Comparison of ENCODE assay signal across 17 cellular contexts in the genomic region with DNA sequence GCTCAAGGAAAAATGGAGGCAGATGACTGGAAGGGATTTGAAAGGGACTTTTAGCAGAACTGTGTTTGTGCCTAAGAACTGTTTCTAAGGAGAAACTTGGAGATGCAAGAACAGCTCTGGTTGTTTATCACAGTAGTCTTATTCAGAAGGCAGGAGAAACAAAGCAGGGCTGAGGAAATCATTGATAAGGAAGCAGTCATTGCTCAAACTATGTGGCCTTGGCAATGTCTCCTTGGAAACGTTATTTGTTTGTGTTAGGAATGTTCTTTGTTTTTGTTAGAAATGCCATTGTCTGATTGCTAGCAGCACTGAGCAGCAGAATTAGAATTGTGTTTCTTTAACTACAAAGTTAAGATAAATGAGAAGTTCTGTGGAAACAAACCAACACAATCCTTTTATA.
A peak's percentile ranks its signal among the peaks of the same experiment; 100 is the strongest.
DNase-seq lines count a peak whose midpoint lies in the region; ATAC-seq, FAIRE-seq and TF ChIP-seq lines count a peak whose summit lies in the region.
"Had no signal": no experiment of that assay in that cellular context is flagged by ENCODE, and none has a peak within 500 bp of the region (broad histone marks: within the 10 kb centered on the region; RNA-seq: fewer than 3 reads in every experiment).

No MANE protein-coding gene starts in this region.

- H3K27ac ChIP-seq in cardiac muscle cell (peak overlapping the region; percentile 71), right atrium auricular region (no peak overlapping the region), left lung (peak overlapping the region in 1 of 2 donors; percentile 11)
- H3K27ac ChIP-seq: VCaP had no signal

- no peaks in the 10 kb centered on the region for H3K27me3 Mint-ChIP-seq in type B pancreatic cell
- H3K27me3 Mint-ChIP-seq in glutamatergic neuron (ENCODE audit: unreplicated experiment): no peaks in the 10 kb centered on the region
- H3K27me3 Mint-ChIP-seq: stimulated activated memory B cell treated with anti-CD40 and anti-IgM and Interleukin-4, amounts not matched to agents 10 μg/mL and 1 μg/mL and 100 μg/mL, for 72 hours had no signal

- no peak for TF ChIP-seq POLR2A in GM12891 (IDR thresholded peaks at IDR 0.05; ENCODE audit: low read depth, low read length)

- TF ChIP-seq CTCF in cardiac muscle cell (IDR thresholded peaks at IDR 0.05; ENCODE audit: low read depth, low read length): no peak
- no peak for TF ChIP-seq CTCF in right atrium auricular region (IDR thresholded peaks at IDR 0.05)
- TF ChIP-seq CTCF in epithelial cell of proximal tubule (conservative IDR thresholded peaks at IDR 0.05; ENCODE audit: low read depth, low read length): no peak
- no peak for TF ChIP-seq CTCF in left lung (IDR thresholded peaks at IDR 0.05)
- TF ChIP-seq CTCF in type B pancreatic cell (conservative IDR thresholded peaks at IDR 0.05): no peak
- TF ChIP-seq CTCF in glutamatergic neuron (IDR thresholded peaks at IDR 0.05; ENCODE audit: partially characterized antibody, unreplicated experiment): no peak

- ATAC-seq in left lung: peak; percentile 23
- ATAC-seq: CD8-positive, alpha-beta T cell; GM12878; stimulated activated memory B cell treated with anti-CD40 and anti-IgM and Interleukin-4, amounts not matched to agents 10 μg/mL and 1 μg/mL and 100 μg/mL, for 72 hours had no signal

- H3K4me3 ChIP-seq in cardiac muscle cell: no peak overlapping the region
- H3K4me3 ChIP-seq in right atrium auricular region: no peak overlapping the region
- no peak overlapping the region for H3K4me3 ChIP-seq in epithelial cell of proximal tubule (ENCODE audit: low read depth, low read length)
- H3K4me3 ChIP-seq in left lung: no peak overlapping the region
- H3K4me3 ChIP-seq: GM12878 had no signal

- intact Hi-C loops in left lung (cut with DNase I): no loop called here

- H3K4me3 Mint-ChIP-seq in type B pancreatic cell: no peak overlapping the region
- H3K4me3 Mint-ChIP-seq in glutamatergic neuron (ENCODE audit: unreplicated experiment): no peak overlapping the region
- H3K4me3 Mint-ChIP-seq: CD8-positive, alpha-beta T cell; stimulated activated memory B cell treated with anti-CD40 and anti-IgM and Interleukin-4, amounts not matched to agents 10 μg/mL and 1 μg/mL and 100 μg/mL, for 72 hours had no signal

- no peaks in the 10 kb centered on the region for H3K9me3 ChIP-seq in cardiac muscle cell (ENCODE audit: low read depth)
- no peaks in the 10 kb centered on the region for H3K9me3 ChIP-seq in right atrium auricular region
- H3K9me3 ChIP-seq in left lung: no peaks in the 10 kb centered on the region

- no peak for FAIRE-seq in GM12891 (lab: Jason Lieb, UNC)
- FAIRE-seq: GM12878, H54 had no signal

- H3K9me3 Mint-ChIP-seq in type B pancreatic cell: no peaks in the 10 kb centered on the region
- H3K9me3 Mint-ChIP-seq in glutamatergic neuron (ENCODE audit: unreplicated experiment): peaks cover 2% of the 10 kb centered on the region
- H3K9me3 Mint-ChIP-seq: stimulated activated memory B cell treated with anti-CD40 and anti-IgM and Interleukin-4, amounts not matched to agents 10 μg/mL and 1 μg/mL and 100 μg/mL, for 72 hours had no signal

- H3K36me3 Mint-ChIP-seq in type B pancreatic cell (no peaks in the 10 kb centered on the region), glutamatergic neuron (ENCODE audit: unreplicated experiment) (no peaks in the 10 kb centered on the region)
- H3K36me3 Mint-ChIP-seq: CD8-positive, alpha-beta T cell; stimulated activated memory B cell treated with anti-CD40 and anti-IgM and Interleukin-4, amounts not matched to agents 10 μg/mL and 1 μg/mL and 100 μg/mL, for 72 hours had no signal

- DNase-seq in cardiac muscle cell (ENCODE audit: low read depth in 1 of 2, low spot score in 1 of 2): peak; percentile 12 to 27
- no peak for DNase-seq in right atrium auricular region (ENCODE audit: low spot score)
- DNase-seq in epithelial cell of proximal tubule (ENCODE audit: low read depth): peak; percentile 60
- DNase-seq in left lung: no peak
- DNase-seq in type B pancreatic cell (ENCODE audit: extremely low spot score, unreplicated experiment): no peak
- no peak for DNase-seq in glutamatergic neuron
- DNase-seq in NOMO-1 treated with dmso at 0.1 percent for 144 hours (lab: John Stamatoyannopoulos, UW; ENCODE audit: unreplicated experiment): no peak
- DNase-seq in GM12891 (ENCODE audit: insufficient read length, low spot score): no peak
- DNase-seq: activated CD8-positive, alpha-beta memory T cell treated with anti-CD3 and anti-CD28 coated beads for 24 hours; amniotic stem cell; CD8-positive, alpha-beta T cell; MV-4-11; NCI-H2081 treated with DMSO at 0.1 percent for 48 hours had no signal

- H3K27ac Mint-ChIP-seq in type B pancreatic cell (peak overlapping the region; percentile 67), glutamatergic neuron (ENCODE audit: unreplicated experiment) (no peak overlapping the region)
- H3K27ac Mint-ChIP-seq: CD8-positive, alpha-beta T cell; stimulated activated memory B cell treated with anti-CD40 and anti-IgM and Interleukin-4, amounts not matched to agents 10 μg/mL and 1 μg/mL and 100 μg/mL, for 72 hours had no signal

- H3K4me1 ChIP-seq in cardiac muscle cell (ENCODE audit: low read depth): peaks cover 7% of the 10 kb centered on the region
- H3K4me1 ChIP-seq in right atrium auricular region: no peaks in the 10 kb centered on the region
- peaks cover 0 to 12% of the 10 kb centered on the region in 2 donors for H3K4me1 ChIP-seq in left lung

- H3K4me1 Mint-ChIP-seq in type B pancreatic cell (ENCODE audit: unreplicated experiment): peaks cover 7% of the 10 kb centered on the region
- H3K4me1 Mint-ChIP-seq in glutamatergic neuron (ENCODE audit: low read depth, unreplicated experiment): no peaks in the 10 kb centered on the region
- H3K4me1 Mint-ChIP-seq: stimulated activated memory B cell treated with anti-CD40 and anti-IgM and Interleukin-4, amounts not matched to agents 10 μg/mL and 1 μg/mL and 100 μg/mL, for 72 hours had no signal

- H3K27me3 ChIP-seq in cardiac muscle cell (no peaks in the 10 kb centered on the region), right atrium auricular region (no peaks in the 10 kb centered on the region), left lung (no peaks in the 10 kb centered on the region)

- H3K36me3 ChIP-seq in cardiac muscle cell (no peaks in the 10 kb centered on the region), right atrium auricular region (no peaks in the 10 kb centered on the region), left lung (no peaks in the 10 kb centered on the region)

TF ChIP-seq in GM12891, 5 proteins besides CTCF, POLR2A, EP300 and RAD21:
- no peak for TF ChIP-seq SPI1 (IDR thresholded peaks at IDR 0.05; ENCODE audit: low read depth, low read length)
- no peak for TF ChIP-seq TAF1 (IDR thresholded peaks at IDR 0.05; ENCODE audit: low read depth, low read length)
- TF ChIP-seq POLR2AphosphoS5 (IDR thresholded peaks at IDR 0.05; ENCODE audit: low read depth, low read length): no peak
- TF ChIP-seq POU2F2 (IDR thresholded peaks at IDR 0.05; ENCODE audit: low read depth, low read length): no peak
- TF ChIP-seq PAX5 (IDR thresholded peaks at IDR 0.05; ENCODE audit: insufficient read depth, low read length, severe bottlenecking): no peak

Comparison
In these comparisons a context has a peak if more than half of its experiments do, and no peak if none do; other contexts are left out.
1. DNase-seq: peak in cardiac muscle cell (2 of 2) and epithelial cell of proximal tubule (single experiment); none in right atrium auricular region (single experiment), left lung (0 of 2), type B pancreatic cell (single experiment), glutamatergic neuron (single experiment), NOMO-1 treated with dmso at 0.1 percent for 144 hours (single experiment) and GM12891 (single experiment).